In the genomic region with DNA sequence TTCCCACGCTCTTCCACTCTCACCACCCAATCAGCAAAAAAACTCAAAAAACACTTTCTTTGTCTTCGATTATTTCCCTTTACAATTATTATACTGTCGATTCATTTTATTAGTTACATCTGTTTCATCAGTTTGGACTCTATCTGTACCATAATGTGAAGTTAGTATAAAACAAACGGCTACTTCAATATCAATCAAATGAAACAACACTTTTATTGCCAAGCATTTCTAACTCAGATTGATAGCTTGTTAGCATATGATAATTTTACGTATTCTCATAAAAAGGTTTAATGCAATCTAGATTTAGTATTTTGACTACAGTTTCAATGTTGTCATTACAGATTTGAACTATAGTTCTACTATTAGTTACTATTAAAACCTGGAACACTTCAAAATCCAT, we compare ENCODE assay signal across 30 cellular contexts.
"Had no signal": no experiment of that assay in that cellular context is flagged by ENCODE, and none has a peak within 500 bp of the region (broad histone marks: within the 10 kb centered on the region; RNA-seq: fewer than 3 reads in every experiment).

No MANE protein-coding gene starts in this region.

- H3K36me3 Mint-ChIP-seq: natural killer cell had no signal

- H3K9me3 ChIP-seq: lower lobe of right lung, neutrophil, pancreas, prostate gland, uterus had no signal

- DNase-seq: heart right ventricle; kidney glomerular epithelial cell; left cardiac atrium; lower lobe of right lung; mammary epithelial cell; mesenchymal stem cell; natural killer cell; nephron progenitor cell; occipital lobe; pancreas; retina; right cardiac atrium; stimulated activated CD4-positive, alpha-beta T cell treated with anti-CD3 and anti-CD28 coated beads, Interleukin-12 subunit alpha, Interleukin-12 subunit beta, amount 100 ng/mL, for 4 hours; stimulated activated CD4-positive, alpha-beta T cell treated with anti-CD3 and anti-CD28 coated beads, Interleukin-15, amount 100 ng/mL, for 24 hours; stimulated activated CD4-positive, alpha-beta T cell treated with anti-CD3 and anti-CD28 coated beads, Interleukin-2, amount 100 ng/mL, for 24 hours; stimulated activated CD4-positive, alpha-beta T cell treated with anti-CD3 and anti-CD28 coated beads, Interleukin-4, amount 100 ng/mL, for 1 hour; stimulated activated naive B cell treated with anti-CD40 and anti-IgM and Interleukin-4, amounts not matched to agents 10 μg/mL and 1 μg/mL and 100 μg/mL, for 72 hours; stimulated activated naive CD8-positive, alpha-beta T cell treated with anti-CD3 and anti-CD28 coated beads, Interleukin-15, Interleukin-2, amounts not matched to agents 100 U/mL and 50 U/mL, for 24 hours; stomach; uterus had no signal

- H3K27ac ChIP-seq: hepatocyte, lower lobe of right lung, neural progenitor cell, neutrophil, pancreas, prostate gland, tibial nerve had no signal

- H3K36me3 ChIP-seq: heart right ventricle, lower lobe of right lung, neural progenitor cell, neutrophil, pancreas, prostate gland, tibial nerve, uterus had no signal

- H2AFZ ChIP-seq: hepatocyte, neural progenitor cell had no signal

- H3K4me1 Mint-ChIP-seq: natural killer cell; nephron progenitor cell; neural progenitor cell; stimulated activated naive B cell treated with anti-CD40 and anti-IgM and Interleukin-4, amounts not matched to agents 10 μg/mL and 1 μg/mL and 100 μg/mL, for 72 hours had no signal

- H3K4me3 Mint-ChIP-seq: natural killer cell; nephron progenitor cell; neural progenitor cell; stimulated activated naive B cell treated with anti-CD40 and anti-IgM and Interleukin-4, amounts not matched to agents 10 μg/mL and 1 μg/mL and 100 μg/mL, for 72 hours; type B pancreatic cell had no signal

- FAIRE-seq: keratinocyte had no signal

- H3K9ac ChIP-seq: neural progenitor cell had no signal

- H3K4me2 ChIP-seq: hepatocyte, neural progenitor cell had no signal

- H3K4me1 ChIP-seq: lower lobe of right lung, neural progenitor cell, prostate gland, uterus had no signal

- H3K4me3 ChIP-seq: heart right ventricle, hepatocyte, lower lobe of right lung, neural progenitor cell, pancreas, prostate gland, skin epidermis, stomach, tibial nerve, uterus had no signal

- ATAC-seq: heart right ventricle; left cardiac atrium; left lobe of liver; lower lobe of right lung; natural killer cell; right cardiac atrium; sciatic nerve; stimulated activated naive B cell treated with anti-CD40 and anti-IgM and Interleukin-4, amounts not matched to agents 10 μg/mL and 1 μg/mL and 100 μg/mL, for 72 hours; stimulated activated naive CD8-positive, alpha-beta T cell treated with anti-CD3 and anti-CD28 coated beads, Interleukin-15, Interleukin-2, amounts not matched to agents 100 U/mL and 50 U/mL, for 24 hours had no signal

- H3K27ac Mint-ChIP-seq: natural killer cell; nephron progenitor cell; neural progenitor cell; stimulated activated naive B cell treated with anti-CD40 and anti-IgM and Interleukin-4, amounts not matched to agents 10 μg/mL and 1 μg/mL and 100 μg/mL, for 72 hours; type B pancreatic cell had no signal

- H3K27me3 Mint-ChIP-seq: type B pancreatic cell had no signal

- H3K27me3 ChIP-seq: heart right ventricle, hepatocyte, neural progenitor cell, neutrophil, pancreas, stomach, tibial nerve, uterus had no signal
